In genomic region chr11:10405858-10406592, GRCh38 we compare ENCODE assay signal across 8 cellular contexts. TPM values are rescaled to one million over a fixed set of nuclear protein-coding genes. Genes with fewer than 3 reads are reported as not detected.
DNase-seq lines count a peak whose midpoint lies in the region; ATAC-seq and TF ChIP-seq lines count a peak whose summit lies in the region.

No MANE protein-coding gene starts in this region.

- DNase-seq in NCI-H524 (lab: John Stamatoyannopoulos, UW) (peak; percentile 68 to 85), epidermal melanocyte (ENCODE audit: insufficient read length, low spot score) (peak; percentile 74), middle frontal gyrus (ENCODE audit: extremely low spot score, low spot score) (peak; percentile 64)
- DNase-seq in activated CD4-positive, alpha-beta T cell treated with anti-CD3 and anti-CD28 coated beads, Interleukin-2, amount 10 ng/mL, durations not matched to agents 7 days and 5 days = peak; percentile 55
- peak; percentile 30 for DNase-seq in stimulated activated CD8-positive, alpha-beta memory T cell treated with anti-CD3 and anti-CD28 coated beads, Interleukin-7, amount 100 ng/mL, for 24 hours (ENCODE audit: low read depth)

- ATAC-seq in HG03439 (IDR thresholded peaks at IDR 0.05; ENCODE audit: unreplicated experiment) (peak; percentile 61), GM21515 (IDR thresholded peaks at IDR 0.05; ENCODE audit: unreplicated experiment) (no peak)

- no peak overlapping the region for H3K27ac Mint-ChIP-seq in activated CD4-positive, alpha-beta T cell treated with anti-CD3 and anti-CD28 coated beads, Interleukin-2, amount 10 ng/mL, durations not matched to agents 7 days and 5 days

- H3K9me3 ChIP-seq in DOHH2 (ENCODE audit: control insufficient read depth, insufficient read depth, low read length) = no peaks in the 10 kb centered on the region

- no peaks in the 10 kb centered on the region for H4K20me1 ChIP-seq in DOHH2 (ENCODE audit: control insufficient read depth, insufficient read depth, low read depth, low read length)

- H3F3A ChIP-seq in DOHH2 (ENCODE audit: control insufficient read depth, insufficient read depth) = no peaks in the 10 kb centered on the region

- H3K4me1 Mint-ChIP-seq in activated CD4-positive, alpha-beta T cell treated with anti-CD3 and anti-CD28 coated beads, Interleukin-2, amount 10 ng/mL, durations not matched to agents 7 days and 5 days = peaks cover 38% of the 10 kb centered on the region

- H3K36me3 ChIP-seq in DOHH2 (ENCODE audit: control insufficient read depth, low read length) = no peaks in the 10 kb centered on the region

- H3K36me3 Mint-ChIP-seq in activated CD4-positive, alpha-beta T cell treated with anti-CD3 and anti-CD28 coated beads, Interleukin-2, amount 10 ng/mL, durations not matched to agents 7 days and 5 days (ENCODE audit: low read depth) = no peaks in the 10 kb centered on the region

- H3K4me1 ChIP-seq in DOHH2 (ENCODE audit: control insufficient read depth, low read length) = peaks cover 9% of the 10 kb centered on the region

- POLR2A ChIA-PET in activated CD4-positive, alpha-beta T cell treated with anti-CD3 and anti-CD28 coated beads, Interleukin-2, amount 10 ng/mL, durations not matched to agents 7 days and 5 days (lab: Charles Lee) = no interaction called here

- H3K27me3 ChIP-seq in DOHH2 (ENCODE audit: control insufficient read depth, low read length) = no peaks in the 10 kb centered on the region

- H3K4me3 ChIP-seq in DOHH2 (ENCODE audit: low read length) = no peak overlapping the region

- no peaks in the 10 kb centered on the region for H3K27me3 Mint-ChIP-seq in activated CD4-positive, alpha-beta T cell treated with anti-CD3 and anti-CD28 coated beads, Interleukin-2, amount 10 ng/mL, durations not matched to agents 7 days and 5 days

- no peak overlapping the region for H3K4me3 Mint-ChIP-seq in activated CD4-positive, alpha-beta T cell treated with anti-CD3 and anti-CD28 coated beads, Interleukin-2, amount 10 ng/mL, durations not matched to agents 7 days and 5 days

- no peak overlapping the region for H3K4me2 ChIP-seq in DOHH2 (ENCODE audit: low read length)

- CTCF ChIA-PET in activated CD4-positive, alpha-beta T cell treated with anti-CD3 and anti-CD28 coated beads, Interleukin-2, amount 10 ng/mL, durations not matched to agents 7 days and 5 days (lab: Charles Lee) = interaction anchor here (0.6 to 1.6 kb wide), 10 partner anchors 9 to 331 kb away, joined by 3 to 6 read pairs (median 4); no protein-coding TSS in a partner anchor

- peak; percentile 73 for TF ChIP-seq CTCF in DOHH2 (IDR thresholded peaks at IDR 0.05; ENCODE audit: low read depth, low read length, poor library complexity, severe bottlenecking)

- H3K27ac ChIP-seq in DOHH2 (ENCODE audit: low read depth, low read length) = no peak overlapping the region

- H3K79me2 ChIP-seq in DOHH2 (ENCODE audit: control insufficient read depth, low read length) = no peaks in the 10 kb centered on the region

- H3K9me2 ChIP-seq in DOHH2 (replicated peaks; ENCODE audit: control insufficient read depth, low read length) = no peaks in the 10 kb centered on the region

- H3K9me3 Mint-ChIP-seq in activated CD4-positive, alpha-beta T cell treated with anti-CD3 and anti-CD28 coated beads, Interleukin-2, amount 10 ng/mL, durations not matched to agents 7 days and 5 days = no peaks in the 10 kb centered on the region

RNA-seq across cellular contexts. Expression of gene AMPD3, which starts 49.0 kb away (rescaled TPM):
- total RNA-seq in activated CD4-positive, alpha-beta T cell treated with anti-CD3 and anti-CD28 coated beads, Interleukin-2, amount 10 ng/mL, durations not matched to agents 7 days and 5 days = 10 to 100 TPM; 20.3 to 20.8 TPM
